In the genomic region with DNA sequence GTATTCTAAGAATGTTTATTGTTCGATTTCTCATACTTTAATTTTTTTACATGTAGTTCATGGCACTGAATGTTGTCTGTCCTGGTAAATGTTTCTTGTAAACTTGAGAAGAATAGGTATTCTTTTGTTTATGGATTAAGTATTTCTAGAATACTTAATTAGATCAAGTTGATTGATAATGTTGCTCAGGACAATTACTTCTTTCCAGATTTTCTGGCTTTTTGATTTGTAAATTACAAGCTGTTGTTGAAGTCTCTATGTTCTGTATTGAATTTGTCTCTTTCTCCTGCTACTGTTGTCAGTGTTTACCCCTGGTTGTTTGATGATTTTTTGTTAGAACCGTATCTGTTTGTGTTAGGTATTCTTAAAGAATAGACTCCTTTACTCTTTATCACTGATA, we compare ENCODE assay signal across 39 cellular contexts.
"Had no signal": no experiment of that assay in that cellular context is flagged by ENCODE, and none has a peak within 500 bp of the region (broad histone marks: within the 10 kb centered on the region; RNA-seq: fewer than 3 reads in every experiment).

No MANE protein-coding gene starts in this region.

- H3K27ac Mint-ChIP-seq: activated CD4-positive, alpha-beta memory T cell treated with anti-CD3 and anti-CD28 coated beads, Interleukin-2, amount 10 ng/mL, durations not matched to agents 7 days and 5 days; activated CD4-positive, alpha-beta T cell treated with anti-CD3 and anti-CD28 coated beads for 36 hours; activated CD4-positive, alpha-beta T cell treated with anti-CD3 and anti-CD28 coated beads, Interleukin-2, amount 10 ng/mL, durations not matched to agents 7 days and 5 days; activated CD8-positive, alpha-beta memory T cell treated with anti-CD3 and anti-CD28 coated beads, Interleukin-2, amount 10 ng/mL, durations not matched to agents 7 days and 5 days; activated CD8-positive, alpha-beta T cell treated with anti-CD3 and anti-CD28 coated beads, Interleukin-2, amount 10 ng/mL, durations not matched to agents 7 days and 5 days; activated naive CD4-positive, alpha-beta T cell treated with anti-CD3 and anti-CD28 coated beads, Interleukin-2, amount 10 ng/mL, durations not matched to agents 7 days and 5 days; activated naive CD4-positive, alpha-beta T cell treated with anti-CD3 and anti-CD28 coated beads, Interleukin-2, amount 50 U/mL, for 24 hours; activated naive CD8-positive, alpha-beta T cell; activated naive CD8-positive, alpha-beta T cell treated with anti-CD3 and anti-CD28 coated beads, Interleukin-2, amount 10 ng/mL, durations not matched to agents 7 days and 5 days; activated naive CD8-positive, alpha-beta T cell treated with anti-CD3 and anti-CD28 coated beads, Interleukin-2, amount 50 U/mL, for 24 hours; activated T-cell treated with anti-CD3 and anti-CD28 coated beads, Interleukin-2, amount 50 U/mL, for 24 hours; activated T-helper 2 cell treated with anti-CD3 and anti-CD28 coated beads, Interferon-gamma antibody, Interleukin-2, Interleukin-4, amounts not matched to agents 10 μg/mL and 5 μg/mL and 100 μg/mL, durations not matched to agents 14 hours and 24 hours and 36 hours; brain; T-helper 1 cell treated with Interleukin-12 subunit alpha and Interleukin-12 subunit beta and Interleukin-4 antibody, amounts not matched to agents 30 μg/mL and 1 μg/mL, for 36 hours; T-helper 2 cell treated with Interferon-gamma antibody and Interleukin-4, amounts not matched to agents 5 μg/mL and 100 μg/mL, for 36 hours had no signal

- H3K36me3 ChIP-seq: ascending aorta, cardiac muscle cell had no signal

- H3K4me1 ChIP-seq: ascending aorta had no signal

- ATAC-seq: activated CD4-positive, alpha-beta T cell treated with anti-CD3 and anti-CD28 coated beads for 36 hours; activated CD4-positive, CD25-positive, alpha-beta regulatory T cell treated with anti-CD3 and anti-CD28 coated beads, Interleukin-2, amount 50 U/mL, for 24 hours; activated CD8-positive, alpha-beta memory T cell treated with anti-CD3 and anti-CD28 coated beads, Interleukin-2, amount 10 ng/mL, durations not matched to agents 7 days and 5 days; activated CD8-positive, alpha-beta T cell treated with anti-CD3 and anti-CD28 coated beads, Interleukin-2, amount 10 ng/mL, durations not matched to agents 7 days and 5 days; activated naive CD8-positive, alpha-beta T cell treated with anti-CD3 and anti-CD28 coated beads, Interleukin-2, amount 50 U/mL, for 24 hours had no signal

- H3K36me3 Mint-ChIP-seq: activated CD8-positive, alpha-beta memory T cell treated with anti-CD3 and anti-CD28 coated beads, Interleukin-2, amount 10 ng/mL, durations not matched to agents 7 days and 5 days; activated naive CD4-positive, alpha-beta T cell treated with anti-CD3 and anti-CD28 coated beads, Interleukin-2, amount 10 ng/mL, durations not matched to agents 7 days and 5 days; activated naive CD4-positive, alpha-beta T cell treated with anti-CD3 and anti-CD28 coated beads, Interleukin-2, amount 50 U/mL, for 24 hours; activated naive CD8-positive, alpha-beta T cell; activated naive CD8-positive, alpha-beta T cell treated with anti-CD3 and anti-CD28 coated beads, Interleukin-2, amount 10 ng/mL, durations not matched to agents 7 days and 5 days; brain had no signal

- H3K27ac ChIP-seq: ascending aorta, cardiac muscle cell, VCaP had no signal

- H3K4me1 Mint-ChIP-seq: activated CD4-positive, alpha-beta memory T cell treated with anti-CD3 and anti-CD28 coated beads, Interleukin-2, amount 10 ng/mL, durations not matched to agents 7 days and 5 days; activated CD4-positive, alpha-beta T cell treated with anti-CD3 and anti-CD28 coated beads for 36 hours; activated CD4-positive, alpha-beta T cell treated with anti-CD3 and anti-CD28 coated beads, Interleukin-2, amount 10 ng/mL, durations not matched to agents 7 days and 5 days; activated CD8-positive, alpha-beta memory T cell treated with anti-CD3 and anti-CD28 coated beads, Interleukin-2, amount 10 ng/mL, durations not matched to agents 7 days and 5 days; activated naive CD4-positive, alpha-beta T cell treated with anti-CD3 and anti-CD28 coated beads, Interleukin-2, amount 10 ng/mL, durations not matched to agents 7 days and 5 days; activated naive CD4-positive, alpha-beta T cell treated with anti-CD3 and anti-CD28 coated beads, Interleukin-2, amount 50 U/mL, for 24 hours; activated naive CD8-positive, alpha-beta T cell treated with anti-CD3 and anti-CD28 coated beads, Interleukin-2, amount 10 ng/mL, durations not matched to agents 7 days and 5 days; activated naive CD8-positive, alpha-beta T cell treated with anti-CD3 and anti-CD28 coated beads, Interleukin-2, amount 50 U/mL, for 24 hours; central memory CD8-positive, alpha-beta T cell had no signal

- H3K4me3 ChIP-seq: ascending aorta, cardiac muscle cell had no signal

- FAIRE-seq: bronchial epithelial cell, TTC549 had no signal

- DNase-seq: activated CD4-positive, alpha-beta memory T cell treated with anti-CD3 and anti-CD28 coated beads, Interleukin-2, amount 10 ng/mL, durations not matched to agents 7 days and 5 days; activated CD4-positive, alpha-beta T cell treated with anti-CD3 and anti-CD28 coated beads for 1 hour; activated CD4-positive, alpha-beta T cell treated with anti-CD3 and anti-CD28 coated beads for 36 hours; activated CD4-positive, alpha-beta T cell treated with anti-CD3 and anti-CD28 coated beads for 48 hours; activated CD4-positive, alpha-beta T cell treated with anti-CD3 and anti-CD28 coated beads, Interleukin-2, amount 10 ng/mL, durations not matched to agents 7 days and 5 days; activated CD4-positive, alpha-beta T cell treated with anti-CD3 and anti-CD28 coated beads, Interleukin-2, amount 50 U/mL, for 48 hours; activated CD4-positive, CD25-positive, alpha-beta regulatory T cell; activated CD8-positive, alpha-beta memory T cell treated with anti-CD3 and anti-CD28 coated beads for 24 hours; activated CD8-positive, alpha-beta memory T cell treated with anti-CD3 and anti-CD28 coated beads, Interleukin-2, amount 10 ng/mL, durations not matched to agents 7 days and 5 days; activated CD8-positive, alpha-beta memory T cell treated with anti-CD3 and anti-CD28 coated beads, Interleukin-2, amount 50 U/mL, for 48 hours; activated CD8-positive, alpha-beta T cell treated with anti-CD3 and anti-CD28 coated beads, Interleukin-2, amount 10 ng/mL, durations not matched to agents 7 days and 5 days; activated effector memory CD4-positive, alpha-beta T cell treated with Interleukin-2 at 50 U/mL for 16 hours; activated gamma-delta T cell; activated naive CD4-positive, alpha-beta T cell treated with anti-CD3 and anti-CD28 coated beads, Interleukin-2, amount 10 ng/mL, durations not matched to agents 7 days and 5 days; activated naive CD4-positive, alpha-beta T cell treated with Interleukin-2 at 50 U/mL for 16 hours; activated naive CD8-positive, alpha-beta T cell treated with anti-CD3 and anti-CD28 coated beads, Interleukin-2, amount 10 ng/mL, durations not matched to agents 7 days and 5 days; activated naive CD8-positive, alpha-beta T cell treated with anti-CD3 and anti-CD28 coated beads, Interleukin-2, amount 50 U/mL, for 24 hours; activated T-cell treated with anti-CD3 and anti-CD28 coated beads, Interleukin-2, amount 50 U/mL, for 24 hours; activated T-cell treated with anti-CD3 and anti-CD28 coated beads, Interleukin-2, amount 50 U/mL, for 48 hours; amygdala; anterior cingulate cortex; caudate nucleus; cerebellar nuclear complex; T-helper 1 cell; T-helper 2 cell; T-helper 9 cell had no signal

- H3K27me3 Mint-ChIP-seq: activated CD4-positive, alpha-beta memory T cell treated with anti-CD3 and anti-CD28 coated beads, Interleukin-2, amount 10 ng/mL, durations not matched to agents 7 days and 5 days; activated CD4-positive, alpha-beta T cell treated with anti-CD3 and anti-CD28 coated beads for 36 hours; activated CD4-positive, alpha-beta T cell treated with anti-CD3 and anti-CD28 coated beads, Interleukin-2, amount 10 ng/mL, durations not matched to agents 7 days and 5 days; activated CD8-positive, alpha-beta memory T cell treated with anti-CD3 and anti-CD28 coated beads, Interleukin-2, amount 10 ng/mL, durations not matched to agents 7 days and 5 days; activated naive CD4-positive, alpha-beta T cell treated with anti-CD3 and anti-CD28 coated beads, Interleukin-2, amount 10 ng/mL, durations not matched to agents 7 days and 5 days; activated naive CD4-positive, alpha-beta T cell treated with anti-CD3 and anti-CD28 coated beads, Interleukin-2, amount 50 U/mL, for 24 hours; activated naive CD8-positive, alpha-beta T cell; activated naive CD8-positive, alpha-beta T cell treated with anti-CD3 and anti-CD28 coated beads, Interleukin-2, amount 10 ng/mL, durations not matched to agents 7 days and 5 days; activated naive CD8-positive, alpha-beta T cell treated with anti-CD3 and anti-CD28 coated beads, Interleukin-2, amount 50 U/mL, for 24 hours; activated T-cell treated with anti-CD3 and anti-CD28 coated beads, Interleukin-2, amount 50 U/mL, for 24 hours; central memory CD8-positive, alpha-beta T cell had no signal

- H3K4me3 Mint-ChIP-seq: activated CD4-positive, alpha-beta memory T cell treated with anti-CD3 and anti-CD28 coated beads, Interleukin-2, amount 10 ng/mL, durations not matched to agents 7 days and 5 days; activated CD4-positive, alpha-beta T cell treated with anti-CD3 and anti-CD28 coated beads for 36 hours; activated CD4-positive, alpha-beta T cell treated with anti-CD3 and anti-CD28 coated beads, Interleukin-2, amount 10 ng/mL, durations not matched to agents 7 days and 5 days; activated CD8-positive, alpha-beta memory T cell treated with anti-CD3 and anti-CD28 coated beads, Interleukin-2, amount 10 ng/mL, durations not matched to agents 7 days and 5 days; activated CD8-positive, alpha-beta T cell treated with anti-CD3 and anti-CD28 coated beads, Interleukin-2, amount 10 ng/mL, durations not matched to agents 7 days and 5 days; activated naive CD4-positive, alpha-beta T cell treated with anti-CD3 and anti-CD28 coated beads, Interleukin-2, amount 10 ng/mL, durations not matched to agents 7 days and 5 days; activated naive CD4-positive, alpha-beta T cell treated with anti-CD3 and anti-CD28 coated beads, Interleukin-2, amount 50 U/mL, for 24 hours; activated naive CD8-positive, alpha-beta T cell; activated naive CD8-positive, alpha-beta T cell treated with anti-CD3 and anti-CD28 coated beads, Interleukin-2, amount 10 ng/mL, durations not matched to agents 7 days and 5 days; activated naive CD8-positive, alpha-beta T cell treated with anti-CD3 and anti-CD28 coated beads, Interleukin-2, amount 50 U/mL, for 24 hours; activated T-cell treated with anti-CD3 and anti-CD28 coated beads, Interleukin-2, amount 50 U/mL, for 24 hours; brain; central memory CD8-positive, alpha-beta T cell; T-helper 1 cell treated with Interleukin-12 subunit alpha and Interleukin-12 subunit beta and Interleukin-4 antibody, amounts not matched to agents 30 μg/mL and 1 μg/mL, for 36 hours; T-helper 2 cell treated with Interferon-gamma antibody and Interleukin-4, amounts not matched to agents 5 μg/mL and 100 μg/mL, for 36 hours had no signal

- H3K9me3 ChIP-seq: ascending aorta had no signal

- H3K27me3 ChIP-seq: ascending aorta, cardiac muscle cell had no signal
